ENCODE assay signal across 8 cellular contexts in the genomic region with DNA sequence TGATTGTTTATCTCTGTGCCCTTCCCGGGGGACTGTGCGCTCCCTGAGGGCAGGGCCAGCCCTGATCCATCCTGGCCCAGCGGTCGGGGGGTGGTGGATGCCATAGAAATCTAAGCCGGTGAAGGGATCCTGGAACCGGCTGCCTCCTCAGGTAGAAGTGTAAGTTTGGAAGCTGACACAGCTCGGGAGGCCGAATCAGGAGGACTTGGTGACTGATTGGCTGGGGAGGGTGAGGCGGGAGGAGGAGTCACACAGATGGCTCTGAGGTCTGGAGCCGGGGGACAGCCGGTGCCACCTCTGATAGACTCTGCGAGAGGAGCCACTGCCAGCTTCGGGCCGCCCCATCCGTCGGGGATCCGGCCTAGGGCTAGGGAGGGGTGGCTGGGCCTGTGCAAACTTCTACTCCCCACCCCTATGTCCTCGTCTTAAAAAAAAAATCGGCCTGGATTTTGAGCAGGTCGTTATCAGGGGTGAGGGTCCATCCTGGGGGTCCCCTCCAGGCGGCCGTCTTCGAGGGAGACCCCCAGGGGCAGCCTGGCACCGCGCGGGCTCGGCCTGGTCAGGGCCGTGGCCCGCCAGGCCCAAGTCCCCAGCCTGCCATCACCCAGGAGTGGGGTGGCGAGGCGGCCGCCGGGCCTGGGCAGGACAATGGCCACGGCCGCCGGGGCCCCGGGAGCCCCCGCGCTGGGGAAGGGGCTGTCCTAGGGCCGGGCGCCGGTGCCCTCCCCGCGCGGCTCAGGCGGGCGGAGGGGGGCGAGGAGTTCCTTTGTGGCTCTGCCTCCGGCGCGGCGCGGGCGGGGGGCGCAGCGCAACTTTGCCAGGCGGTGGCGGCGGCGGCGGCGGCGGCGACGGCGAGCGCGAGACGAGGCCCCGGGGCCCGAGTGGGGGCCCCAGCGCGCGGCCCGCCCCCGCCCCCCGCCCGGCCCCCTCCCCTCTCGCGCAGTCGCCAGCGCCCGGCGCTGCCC. TPM values are rescaled to one million over a fixed set of nuclear protein-coding genes. Genes with fewer than 3 reads are reported as not detected.
DNase-seq lines count a peak whose midpoint lies in the region; ATAC-seq, FAIRE-seq and TF ChIP-seq lines count a peak whose summit lies in the region.

No MANE protein-coding gene starts in this region.

- H2BK5ac ChIP-seq in H9 (ENCODE audit: insufficient read length, low read length) (no peak overlapping the region), mesendoderm (ENCODE audit: low read length) (peak overlapping the region; percentile 30)

- H3K27me3 ChIP-seq in H9 (ENCODE audit: insufficient read depth, low read length) (no peaks in the 10 kb centered on the region; the same call in 1 of the 2 replicates), endothelial cell of umbilical vein (ENCODE audit: control insufficient read depth in 2 of 2, insufficient read depth in 2 of 2, low read length in 2 of 2) (peaks cover 0 to 2% of the 10 kb centered on the region in 2 experiments), mesendoderm (ENCODE audit: insufficient read depth, low read length, poor library complexity) (no peaks in the 10 kb centered on the region)

- H2BK120ac ChIP-seq in H9 (ENCODE audit: low read depth, low read length, poor library complexity, severe bottlenecking) (no peak overlapping the region), mesendoderm (ENCODE audit: low read depth, low read length) (peak overlapping the region; percentile 31)

- no peak overlapping the region for H3T11ph ChIP-seq in H9 (ENCODE audit: low read length)

- WGBS in H9 (ENCODE audit: extremely low coverage, insufficient read length, low lambda C conversion rate): no CpG with 5 or more reads among the region's 84 CpGs
- no CpG with 5 or more reads among the region's 84 CpGs for WGBS in mesendoderm (ENCODE audit: extremely low coverage, insufficient coverage, low lambda C conversion rate)

- H3K14ac ChIP-seq in H9 (ENCODE audit: insufficient read depth, low read length): peak overlapping the region; percentile 25; the same call in 1 of the 2 replicates

- H3K56ac ChIP-seq in H9 (ENCODE audit: insufficient read length, low read depth, low read length) (no peak overlapping the region), mesendoderm (ENCODE audit: low read length) (peak overlapping the region; percentile 88)

- CTCF ChIA-PET in endothelial cell of umbilical vein (lab: Charles Lee): interaction anchor here (0.7 kb wide), 1 partner anchor 42 kb away, joined by 3 read pairs; no protein-coding TSS in a partner anchor

- dilution Hi-C loops in endothelial cell of umbilical vein (cut with MboI; ENCODE audit: extremely low pct_ligation_motif_present, low sequenced_read_pairs): no loop called here

- H3K9me3 ChIP-seq in H9 (ENCODE audit: control insufficient read depth, low read depth, low read length) (no peaks in the 10 kb centered on the region), endothelial cell of umbilical vein (replicated peaks; ENCODE audit: control insufficient read depth, insufficient read depth, low read length) (no peaks in the 10 kb centered on the region)

- H3K4me3 ChIP-seq in endothelial cell of umbilical vein (replicated peaks in 1 of 3; ENCODE audit: insufficient read depth in 1 of 3, low read depth in 1 of 3, low read length in 3 of 3) (peak overlapping the region in 1 of 3 experiments; percentile 81), mesendoderm (ENCODE audit: low read length) (peak overlapping the region; percentile 13)

- H3K23ac ChIP-seq in H9 (ENCODE audit: insufficient read length, low read depth, low read length): no peak overlapping the region
- no peak overlapping the region for H3K23ac ChIP-seq in mesendoderm (ENCODE audit: low read length)

- no TSS peak for BruUV-seq in endothelial cell of umbilical vein (replicated peaks; lab: Mats Ljungman, UMichigan)

- peak; percentile 52 for DNase-seq in COR-L47 (lab: John Stamatoyannopoulos, UW)
- DNase-seq in H9: peak; percentile 95
- DNase-seq in NCI-H524 treated with DMSO at 0.1 percent for 48 hours (lab: John Stamatoyannopoulos, UW): peak; percentile 30
- DNase-seq in activated CD8-positive, alpha-beta memory T cell treated with anti-CD3 and anti-CD28 coated beads, Interleukin-2, amount 50 U/mL, for 4 hours: peak; percentile 40
- DNase-seq in endothelial cell of umbilical vein (ENCODE audit: low read depth, low spot score): peak; percentile 28
- peak; percentile 96 for DNase-seq in mesendoderm
- DNase-seq in stimulated activated CD8-positive, alpha-beta memory T cell treated with anti-CD3 and anti-CD28 coated beads, Interleukin-4, amount 100 ng/mL, for 24 hours (ENCODE audit: low read depth): peak; percentile 9

- no peak overlapping the region; the same call in 1 of the 2 replicates for H2BK15ac ChIP-seq in H9 (ENCODE audit: low read depth, low read length)
- no peak overlapping the region for H2BK15ac ChIP-seq in mesendoderm (replicated peaks; ENCODE audit: low read depth)

- ATAC-seq in HG03457 (IDR thresholded peaks at IDR 0.05; ENCODE audit: unreplicated experiment): no peak

- TF ChIP-seq CTCF in H9 (conservative IDR thresholded peaks at IDR 0.05) (no peak), endothelial cell of umbilical vein (IDR thresholded peaks at IDR 0.05; ENCODE audit: extremely low read depth in 1 of 2, insufficient read depth in 1 of 2, low read depth in 1 of 2, low read length in 2 of 2) (no peak)

- H3K18ac ChIP-seq in H9 (ENCODE audit: insufficient read length, low read depth, low read length) (no peak overlapping the region), mesendoderm (ENCODE audit: low read length) (peak overlapping the region; percentile 93)

- H3K27ac ChIP-seq in H9 (ENCODE audit: insufficient read length, low read depth, low read length) (no peak overlapping the region), endothelial cell of umbilical vein (ENCODE audit: insufficient read depth, low read depth, low read length) (peak overlapping the region; percentile 13), mesendoderm (ENCODE audit: low read depth, low read length) (peak overlapping the region; percentile 75)

- peaks cover 0 to 13% (median 5%) of the 10 kb centered on the region in 3 experiments; a peak in 2 of 7 replicates for H3K36me3 Mint-ChIP-seq in H9 (ENCODE audit: insufficient read depth in 1 of 3, low read depth in 3 of 3)

- no peak overlapping the region for H3K9ac ChIP-seq in H9 (ENCODE audit: extremely low read depth, insufficient read length, low read length)
- peak overlapping the region; percentile 61 for H3K9ac ChIP-seq in endothelial cell of umbilical vein (replicated peaks; ENCODE audit: extremely low read depth, insufficient read depth, low read length)
- H3K9ac ChIP-seq in mesendoderm (ENCODE audit: low read length): peak overlapping the region; percentile 72

- no peak for FAIRE-seq in endothelial cell of umbilical vein (lab: Jason Lieb, UNC)

- H3K79me2 ChIP-seq in H9 (ENCODE audit: insufficient read depth, low read length) (peaks cover 4% of the 10 kb centered on the region; the same call in 1 of the 2 replicates), endothelial cell of umbilical vein (ENCODE audit: control insufficient read depth, insufficient read depth, low read length) (peaks cover 15% of the 10 kb centered on the region), mesendoderm (ENCODE audit: control insufficient read depth, insufficient read depth, low read length) (peaks cover 26% of the 10 kb centered on the region)

- peaks cover 6% of the 10 kb centered on the region; the same call in 1 of the 2 replicates for H3K4me1 ChIP-seq in H9 (ENCODE audit: insufficient read depth, low read length)
- H3K4me1 ChIP-seq in endothelial cell of umbilical vein (ENCODE audit: control insufficient read depth, extremely low read depth, insufficient read depth, low read length): peaks cover 12% of the 10 kb centered on the region
- H3K4me1 ChIP-seq in mesendoderm (ENCODE audit: control insufficient read depth, low read depth, low read length): peaks cover 11% of the 10 kb centered on the region

- H3K4me3 Mint-ChIP-seq in H9: peak overlapping the region; percentile 61 to 79

- H4K8ac ChIP-seq in H9 (replicated peaks; ENCODE audit: insufficient read length, low read depth, low read length) (no peak overlapping the region), mesendoderm (ENCODE audit: low read depth, low read length) (peak overlapping the region; percentile 58)

- intact Hi-C loops in endothelial cell of umbilical vein (cut with micrococcal nuclease): loop anchor here (1.0 to 5.0 kb wide), 5 partner anchors 37 to 217 kb away; a partner anchor contains a TSS

- H3K27ac Mint-ChIP-seq in H9: peak overlapping the region in 1 of 3 experiments; percentile 25; a peak in 1 of 7 replicates

- no peak overlapping the region for H4K91ac ChIP-seq in H9 (ENCODE audit: insufficient read length, low read depth, low read length)

- no peak overlapping the region for H2AFZ ChIP-seq in H9 (ENCODE audit: low read length)
- peak overlapping the region; percentile 41 for H2AFZ ChIP-seq in endothelial cell of umbilical vein (ENCODE audit: low read depth, low read length)

- no peaks in the 10 kb centered on the region for H3K9me1 ChIP-seq in endothelial cell of umbilical vein (replicated peaks; ENCODE audit: control insufficient read depth, extremely low read depth, insufficient read depth, low read length)

- POLR2A ChIA-PET in endothelial cell of umbilical vein (lab: Charles Lee): no interaction called here

- H2AK5ac ChIP-seq in H9 (ENCODE audit: insufficient read length, low read length) (no peak overlapping the region), mesendoderm (ENCODE audit: low read length) (no peak overlapping the region)

- H3K27me3 Mint-ChIP-seq in H9 (ENCODE audit: low read depth): peaks cover 37% of the 10 kb centered on the region

- H4K5ac ChIP-seq in H9 (ENCODE audit: insufficient read length, low read depth, low read length): no peak overlapping the region
- H4K5ac ChIP-seq in mesendoderm (ENCODE audit: low read length): no peak overlapping the region

- H3K4me2 ChIP-seq in H9 (ENCODE audit: insufficient read depth, insufficient read length, low read length) (peak overlapping the region; percentile 31), endothelial cell of umbilical vein (ENCODE audit: insufficient read depth, low read length) (peak overlapping the region; percentile 44), mesendoderm (ENCODE audit: low read length) (peak overlapping the region; percentile 52)

- H3K36me3 ChIP-seq in endothelial cell of umbilical vein (ENCODE audit: control insufficient read depth in 2 of 2, extremely low read depth in 1 of 2, insufficient read depth in 2 of 2, low read length in 2 of 2) (no peaks in the 10 kb centered on the region), mesendoderm (ENCODE audit: control insufficient read depth, insufficient read depth, low read length) (peaks cover 1% of the 10 kb centered on the region)

- H3K4me1 Mint-ChIP-seq in H9: peaks cover 27 to 30% of the 10 kb centered on the region in 2 experiments

- H3K4ac ChIP-seq in H9 (ENCODE audit: low read depth, low read length): no peak overlapping the region
- H3K4ac ChIP-seq in mesendoderm (ENCODE audit: low read depth, low read length): peak overlapping the region; percentile 76

- no peak overlapping the region for H2BK20ac ChIP-seq in H9 (ENCODE audit: low read depth, low read length, poor library complexity, severe bottlenecking)

- no peak overlapping the region for H2BK12ac ChIP-seq in H9 (ENCODE audit: insufficient read length, low read depth, low read length)

- H3K79me1 ChIP-seq in H9 (ENCODE audit: insufficient read depth, low read depth, low read length, poor library complexity, severe bottlenecking): peaks cover 4% of the 10 kb centered on the region
- peaks cover 22% of the 10 kb centered on the region for H3K79me1 ChIP-seq in mesendoderm (ENCODE audit: low read length)

- H4K20me1 ChIP-seq in H9 (ENCODE audit: control insufficient read depth, insufficient read depth, insufficient read length) (no peaks in the 10 kb centered on the region), endothelial cell of umbilical vein (replicated peaks; ENCODE audit: control insufficient read depth, extremely low read depth, insufficient read depth, low read length) (no peaks in the 10 kb centered on the region)

- no peak for TF ChIP-seq POLR2A in endothelial cell of umbilical vein (IDR thresholded peaks at IDR 0.05; ENCODE audit: low read depth, low read length)

- no peaks in the 10 kb centered on the region for H3K9me3 Mint-ChIP-seq in H9

- peaks cover 14% of the 10 kb centered on the region for H3K23me2 ChIP-seq in H9 (ENCODE audit: insufficient read length, low read depth, low read length, poor library complexity, severe bottlenecking)

RNA-seq across cellular contexts. Expression of a gene that starts 0.7 kb away (rescaled TPM):
- total RNA-seq in H9 (2021) (18.7 and 19.4 TPM in 2 replicates), endothelial cell of umbilical vein (35.3 and 36.9 TPM in 2 replicates)
- 28.4 and 48.0 TPM in 2 replicates for polyA plus RNA-seq in endothelial cell of umbilical vein
- 13.6 and 17.0 TPM in 2 replicates for polyA plus RNA-seq in endothelial cell of umbilical vein (2011; cell fraction: cytosol; rRNA removed)
- 12.8 and 18.7 TPM in 2 replicates for polyA plus RNA-seq in endothelial cell of umbilical vein (2011; cell fraction: nucleus; rRNA removed)
- 13.8 and 15.2 TPM in 2 replicates for polyA plus RNA-seq in endothelial cell of umbilical vein (2012)
- polyA minus RNA-seq in endothelial cell of umbilical vein: 17.2 and 19.7 TPM in 2 replicates
- polyA minus RNA-seq in endothelial cell of umbilical vein (2011; cell fraction: cytosol; rRNA and poly(A)+ RNA removed): 6.8 TPM
- 18.1 and 18.5 TPM in 2 replicates for polyA minus RNA-seq in endothelial cell of umbilical vein (2011; cell fraction: nucleus; rRNA and poly(A)+ RNA removed)
- 25.3 TPM for polyA plus RNA-seq in mesendoderm (2013, experiment 1 of 2)
- 25.7 TPM for polyA plus RNA-seq in mesendoderm (2013, experiment 2 of 2)

Comparison
In these comparisons a context has a peak if more than half of its experiments do, and no peak if none do; other contexts are left out.
1. DNase-seq: peak in every context shown above with its lines; median percentile 96 in mesendoderm; 95 in H9; 52 in COR-L47; 40 in activated CD8-positive, alpha-beta memory T cell treated with anti-CD3 and anti-CD28 coated beads, Interleukin-2, amount 50 U/mL, for 4 hours; 30 in NCI-H524 treated with DMSO at 0.1 percent for 48 hours; 28 in endothelial cell of umbilical vein; 9 in stimulated activated CD8-positive, alpha-beta memory T cell treated with anti-CD3 and anti-CD28 coated beads, Interleukin-4, amount 100 ng/mL, for 24 hours.